In genomic region chr14:39303100-39303499, GRCh38 we compare ENCODE assay signal across 18 cellular contexts.
DNase-seq lines count a peak whose midpoint lies in the region; ATAC-seq and TF ChIP-seq lines count a peak whose summit lies in the region.
"Had no signal": no experiment of that assay in that cellular context is flagged by ENCODE, and none has a peak within 500 bp of the region (broad histone marks: within the 10 kb centered on the region; RNA-seq: fewer than 3 reads in every experiment).

No MANE protein-coding gene starts in this region.

- H3K36me3 Mint-ChIP-seq in natural killer cell: peaks cover 8% of the 10 kb centered on the region

- no peak for TF ChIP-seq CTCF in retinal pigment epithelial cell (conservative IDR thresholded peaks at IDR 0.05; ENCODE audit: low read depth, low read length)
- no peak for TF ChIP-seq CTCF in natural killer cell (IDR thresholded peaks at IDR 0.05)

- intact Hi-C loops in Right ventricle myocardium superior (cut with DNase I) (no loop called here), left cardiac atrium (cut with DNase I) (no loop called here), natural killer cell (cut with micrococcal nuclease) (no loop called here)

- ATAC-seq in Right ventricle myocardium superior (ENCODE audit: poor library complexity): peak; percentile 53
- ATAC-seq in left cardiac atrium: no peak
- no peak for ATAC-seq in natural killer cell

- H3K4me3 ChIP-seq in retinal pigment epithelial cell (ENCODE audit: low read length): no peak overlapping the region
- H3K4me3 ChIP-seq: PC-9, SJCRH30 had no signal

- DNase-seq in Right ventricle myocardium superior (no peak), left cardiac atrium (no peak), DMS79 treated with DMSO at 0.1 percent for 48 hours (lab: John Stamatoyannopoulos, UW) (peak; percentile 41), astrocyte of the hippocampus (ENCODE audit: low read depth, low spot score) (peak; percentile 20), retinal pigment epithelial cell (ENCODE audit: low read depth) (peak; percentile 33), medulla oblongata (ENCODE audit: extremely low spot score) (no peak), NCI-H2081 treated with DMSO at 0.1 percent for 48 hours (lab: John Stamatoyannopoulos, UW) (no peak), natural killer cell (no peak)
- DNase-seq: 8988T, DMS 273 treated with DMSO at 0.1 percent for 48 hours, GDM1, H9, NCI-H1105, NCI-H2227 treated with DMSO at 0.1 percent for 48 hours, NCI-H510A treated with DMSO at 0.1 percent for 48 hours, PC-9, SJCRH30 had no signal

- no peak overlapping the region for H3K4me3 Mint-ChIP-seq in natural killer cell
- H3K4me3 Mint-ChIP-seq: B cell, H9 had no signal

- H3K27me3 Mint-ChIP-seq in natural killer cell (ENCODE audit: low read depth in 2 of 2): no peaks in the 10 kb centered on the region
- H3K27me3 Mint-ChIP-seq: B cell had no signal

- H3K4me1 Mint-ChIP-seq in natural killer cell: peaks cover 0 to 18% of the 10 kb centered on the region in 2 donors
- H3K4me1 Mint-ChIP-seq: B cell, H9 had no signal

- peak overlapping the region in 1 of 2 donors; percentile 56 for H3K27ac Mint-ChIP-seq in natural killer cell
- H3K27ac Mint-ChIP-seq: B cell had no signal

- H3K9me3 Mint-ChIP-seq in natural killer cell: no peaks in the 10 kb centered on the region
- H3K9me3 Mint-ChIP-seq: H9 had no signal

Comparison
In these comparisons a context has a peak if more than half of its experiments do, and no peak if none do; other contexts are left out.
1. DNase-seq: peak in DMS79 treated with DMSO at 0.1 percent for 48 hours (single experiment), astrocyte of the hippocampus (single experiment) and retinal pigment epithelial cell (single experiment); none in Right ventricle myocardium superior (single experiment), left cardiac atrium (single experiment), medulla oblongata (single experiment), NCI-H2081 treated with DMSO at 0.1 percent for 48 hours (single experiment) and natural killer cell (single experiment).